In the genomic region with DNA sequence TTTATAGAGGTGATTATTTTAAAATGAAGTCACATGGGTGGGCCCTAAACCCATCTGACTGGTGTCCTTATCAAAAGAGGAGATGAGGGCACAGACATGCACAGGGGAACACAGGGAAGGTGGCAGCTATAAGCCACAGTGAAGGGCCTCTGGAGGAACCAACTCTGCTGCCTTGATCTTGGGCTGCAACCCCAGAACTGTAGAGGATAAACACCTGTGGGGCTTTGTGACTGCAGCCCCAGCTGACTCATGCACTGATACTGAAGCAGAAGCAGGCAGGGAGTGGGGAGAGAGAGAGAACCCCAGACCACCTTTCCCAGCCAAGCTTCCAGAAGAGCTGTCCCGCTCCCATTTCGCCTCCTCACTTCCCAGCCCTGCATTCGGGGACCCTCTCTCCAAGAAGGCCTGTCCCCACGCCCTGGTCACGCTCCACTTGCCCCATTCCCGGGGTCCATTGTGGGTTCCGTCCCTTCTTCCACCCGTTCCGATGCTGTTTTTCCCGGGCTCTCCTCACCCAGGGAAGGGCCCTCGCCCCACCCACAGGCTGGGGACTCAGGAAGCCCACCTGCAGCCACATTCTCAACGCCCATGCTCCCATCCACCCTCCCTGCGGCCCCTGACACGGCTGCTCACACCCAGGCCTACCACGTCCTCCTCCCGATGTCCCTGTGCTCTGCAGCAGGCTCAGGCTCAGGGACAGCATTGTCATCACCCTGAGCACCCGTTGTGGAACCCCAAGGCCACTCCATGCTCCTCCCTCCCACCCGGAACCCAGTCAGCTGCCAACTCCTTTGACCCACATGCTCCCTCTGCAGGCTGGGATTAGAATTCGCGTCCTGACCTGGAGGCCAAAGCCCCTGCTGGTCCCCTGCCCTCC, we compare ENCODE assay signal across 8 cellular contexts.
DNase-seq lines count a peak whose midpoint lies in the region; ATAC-seq and TF ChIP-seq lines count a peak whose summit lies in the region.

No MANE protein-coding gene starts in this region.

- intact Hi-C loops in PC-3 (cut with micrococcal nuclease), result loop anchor here (2.0 kb wide), 1 partner anchor 256 kb away; no protein-coding TSS in a partner anchor
- intact Hi-C loops in esophagus squamous epithelium (cut with DNase I), result no loop called here

- CTCF ChIA-PET in PC-3 (lab: Charles Lee), result interaction anchor here (1.0 kb wide), 1 partner anchor 256 kb away, joined by 3 read pairs; no protein-coding TSS in a partner anchor

- no peak overlapping the region for H3K27ac Mint-ChIP-seq in T-helper 17 cell

- H3K27me3 Mint-ChIP-seq in T-helper 17 cell, result peaks cover 52% of the 10 kb centered on the region

- H3K27me3 ChIP-seq in PC-3 (ENCODE audit: low read length) (peaks cover 15% of the 10 kb centered on the region), esophagus squamous epithelium (peaks cover 0 to 39% (median 0%) of the 10 kb centered on the region in 4 donors)

- POLR2A ChIA-PET in PC-3 (lab: Charles Lee; ENCODE audit: unreplicated experiment), result no interaction called here

- no peak overlapping the region for H2AFZ ChIP-seq in PC-3 (ENCODE audit: low read length)

- H3K9me3 ChIP-seq in PC-3 (ENCODE audit: low read length) (no peaks in the 10 kb centered on the region), esophagus squamous epithelium (no peaks in the 10 kb centered on the region), T-helper 17 cell (ENCODE audit: control insufficient read depth, low read length, poor library complexity, severe bottlenecking) (no peaks in the 10 kb centered on the region)

- ATAC-seq in PC-3 (peak; percentile 69), T-helper 17 cell (no peak)

- no TSS peak for BruUV-seq in PC-3 (replicated peaks; lab: Mats Ljungman, UMichigan)

- peak; percentile 67 for TF ChIP-seq CTCF in AG09309 (IDR thresholded peaks at IDR 0.05; ENCODE audit: control insufficient read depth, insufficient read depth, low read depth, low read length, missing control alignments)
- TF ChIP-seq CTCF in GM12873 (IDR thresholded peaks at IDR 0.05; ENCODE audit: insufficient read depth, low read depth, low read length, missing control alignments), result peak; percentile 71
- peak; percentile 86 for TF ChIP-seq CTCF in PC-3 (conservative IDR thresholded peaks at IDR 0.05; ENCODE audit: low read depth, low read length)
- peak in 5 of 6 experiments; percentile 31 to 64 (median 39) for TF ChIP-seq CTCF in esophagus squamous epithelium (IDR thresholded peaks at IDR 0.05)
- TF ChIP-seq CTCF in retinal pigment epithelial cell (conservative IDR thresholded peaks at IDR 0.05; ENCODE audit: low read depth, low read length), result peak; percentile 73

- no peaks in the 10 kb centered on the region for H3K9me2 ChIP-seq in PC-3 (replicated peaks; ENCODE audit: low read length)

- H3K27ac ChIP-seq in PC-3 (ENCODE audit: low read length) (no peak overlapping the region), esophagus squamous epithelium (no peak overlapping the region)

- H3K4me3 ChIP-seq in AG09309 (ENCODE audit: control insufficient read depth, low read depth, low read length), result no peak overlapping the region
- no peak overlapping the region for H3K4me3 ChIP-seq in PC-3 (ENCODE audit: low read length)
- H3K4me3 ChIP-seq in esophagus squamous epithelium, result no peak overlapping the region
- no peak overlapping the region for H3K4me3 ChIP-seq in retinal pigment epithelial cell (ENCODE audit: low read length)

- H3K9ac ChIP-seq in PC-3 (ENCODE audit: low read length), result no peak overlapping the region

- no peaks in the 10 kb centered on the region for H3F3A ChIP-seq in PC-3 (ENCODE audit: low read length, unreplicated experiment)

- H3K36me3 ChIP-seq in PC-3 (ENCODE audit: low read depth, low read length) (no peaks in the 10 kb centered on the region), esophagus squamous epithelium (no peaks in the 10 kb centered on the region)

- H3K36me3 Mint-ChIP-seq in T-helper 17 cell (ENCODE audit: low read depth), result peaks cover 1% of the 10 kb centered on the region

- H3K4me1 Mint-ChIP-seq in T-helper 17 cell, result no peaks in the 10 kb centered on the region

- no peak for DNase-seq in AG09309 (ENCODE audit: low read depth)
- DNase-seq in PC-3, result peak; percentile 75
- no peak for DNase-seq in esophagus squamous epithelium (lab: John Stamatoyannopoulos, UW)
- DNase-seq in retinal pigment epithelial cell (ENCODE audit: low read depth), result no peak
- DNase-seq in T-helper 17 cell, result no peak
- DNase-seq in cerebellum (ENCODE audit: low spot score), result no peak
- no peak for DNase-seq in activated effector memory CD4-positive, alpha-beta T cell treated with Interleukin-2 at 50 U/mL for 16 hours

- H3K4me1 ChIP-seq in PC-3 (ENCODE audit: insufficient read depth, low read length), result peaks cover 4% of the 10 kb centered on the region; the same call in 1 of the 2 replicates
- H3K4me1 ChIP-seq in esophagus squamous epithelium, result peaks cover 6 to 17% (median 8%) of the 10 kb centered on the region in 3 donors

- H3K79me2 ChIP-seq in PC-3 (ENCODE audit: low read length), result no peaks in the 10 kb centered on the region

- WGBS in esophagus squamous epithelium, 2 donors, result 76 to 80% methylated on average over 12 to 16 of the region's 20 CpGs

- no peak overlapping the region for H3K4me2 ChIP-seq in PC-3 (ENCODE audit: low read length)

- H4K20me1 ChIP-seq in PC-3 (ENCODE audit: low read length), result no peaks in the 10 kb centered on the region

- no peak overlapping the region for H3K4me3 Mint-ChIP-seq in T-helper 17 cell

- TF ChIP-seq POLR2A in esophagus squamous epithelium (IDR thresholded peaks at IDR 0.05), result no peak
